In genomic region chr1:14924455-14925325, GRCh38 we compare ENCODE assay signal across 8 cellular contexts.
DNase-seq lines count a peak whose midpoint lies in the region; ATAC-seq and TF ChIP-seq lines count a peak whose summit lies in the region.

No MANE protein-coding gene starts in this region.

- H4K20me1 ChIP-seq in MM.1S (ENCODE audit: insufficient read depth, low read length): no peaks in the 10 kb centered on the region

- peak overlapping the region; percentile 95 for H3K4me2 ChIP-seq in MM.1S (ENCODE audit: low read depth, low read length)

- H3K27ac ChIP-seq in MM.1S (ENCODE audit: low read length): no peak overlapping the region

- no peak for TF ChIP-seq CTCF in MM.1S (IDR thresholded peaks at IDR 0.05; ENCODE audit: low read length)

- ATAC-seq in HG03469 (IDR thresholded peaks at IDR 0.05; ENCODE audit: unreplicated experiment) (no peak), GM21423 (IDR thresholded peaks at IDR 0.05; ENCODE audit: unreplicated experiment) (no peak)

- no peaks in the 10 kb centered on the region for H3K36me3 ChIP-seq in MM.1S (replicated peaks; ENCODE audit: insufficient read depth, low read length)

- H2AFZ ChIP-seq in MM.1S (ENCODE audit: low read length): no peak overlapping the region

- no peak overlapping the region for H3K9ac ChIP-seq in MM.1S (ENCODE audit: low read length)

- DNase-seq in NCI-H146 (lab: John Stamatoyannopoulos, UW) (peak; percentile 16), NCI-H146 treated with DMSO at 0.1 percent for 48 hours (lab: John Stamatoyannopoulos, UW; ENCODE audit: unreplicated experiment) (no peak), MM.1S (peak; percentile 34), astrocyte of the hippocampus (ENCODE audit: low read depth, low spot score) (peak; percentile 81), hypothalamus (lab: John Stamatoyannopoulos, UW) (peak in 36 of 51 donors; percentile 12 to 78 (median 42)), putamen (ENCODE audit: low spot score) (peak; percentile 49)

- peak overlapping the region; percentile 69 for H3K4me3 ChIP-seq in MM.1S (ENCODE audit: low read length)

- no peaks in the 10 kb centered on the region; the same call in 1 of the 2 replicates for H3K27me3 ChIP-seq in MM.1S (replicated peaks; ENCODE audit: insufficient read depth, low read length)

- no peaks in the 10 kb centered on the region for H3F3A ChIP-seq in MM.1S (ENCODE audit: insufficient read depth, low read length)

- 0 out of 2 replicates have a peak, but pooled peaks cover 3% of the 10 kb centered on the region for H3K79me2 ChIP-seq in MM.1S (ENCODE audit: low read length)

- H3K4me1 ChIP-seq in MM.1S (ENCODE audit: low read length): no peaks in the 10 kb centered on the region

- no peaks in the 10 kb centered on the region for H3K9me2 ChIP-seq in MM.1S (replicated peaks; ENCODE audit: insufficient read depth, low read length)

- no peaks in the 10 kb centered on the region for H3K9me3 ChIP-seq in MM.1S (replicated peaks; ENCODE audit: insufficient read depth, low read length)
